ENCODE assay signal across 27 cellular contexts in genomic region chr1:168091063-168091462, GRCh38. TPM values are rescaled to one million over a fixed set of nuclear protein-coding genes. Genes with fewer than 3 reads are reported as not detected.
"Had no signal": no experiment of that assay in that cellular context is flagged by ENCODE, and none has a peak within 500 bp of the region (broad histone marks: within the 10 kb centered on the region; RNA-seq: fewer than 3 reads in every experiment).

No MANE protein-coding gene starts in this region.

- H3K4me1 Mint-ChIP-seq: immature natural killer cell; memory B cell; stimulated activated effector memory CD8-positive, alpha-beta T cell treated with anti-CD3 and anti-CD28 coated beads, Interleukin-12 subunit alpha, Interleukin-12 subunit beta, amount 100 ng/mL, for 72 hours had no signal

- H3K9me3 ChIP-seq: gastroesophageal sphincter, heart left ventricle, lower lobe of right lung, neutrophil, psoas muscle, sigmoid colon, stomach, thyroid gland had no signal

- H3K27me3 ChIP-seq: dorsolateral prefrontal cortex, foreskin keratinocyte, gastroesophageal sphincter, heart left ventricle, neutrophil, sigmoid colon, stomach, thyroid gland had no signal

- ATAC-seq: esophagus mucosa; foreskin keratinocyte; gastroesophageal sphincter; heart left ventricle; left ventricle myocardium superior; lower lobe of right lung; psoas muscle; right cardiac atrium; stimulated activated effector memory CD8-positive, alpha-beta T cell treated with anti-CD3 and anti-CD28 coated beads, Interleukin-12 subunit alpha, Interleukin-12 subunit beta, amount 100 ng/mL, for 72 hours had no signal

- H3K27me3 Mint-ChIP-seq: memory B cell had no signal

- H3K9me3 Mint-ChIP-seq: immature natural killer cell; memory B cell; nephron; stimulated activated effector memory CD8-positive, alpha-beta T cell treated with anti-CD3 and anti-CD28 coated beads, Interleukin-12 subunit alpha, Interleukin-12 subunit beta, amount 100 ng/mL, for 72 hours had no signal

- H3K27ac Mint-ChIP-seq: immature natural killer cell; memory B cell; stimulated activated effector memory CD8-positive, alpha-beta T cell treated with anti-CD3 and anti-CD28 coated beads, Interleukin-12 subunit alpha, Interleukin-12 subunit beta, amount 100 ng/mL, for 72 hours had no signal

- H3K4me3 Mint-ChIP-seq: immature natural killer cell; memory B cell; nephron; stimulated activated effector memory CD8-positive, alpha-beta T cell treated with anti-CD3 and anti-CD28 coated beads, Interleukin-12 subunit alpha, Interleukin-12 subunit beta, amount 100 ng/mL, for 72 hours had no signal

- DNase-seq: cortex of kidney; dorsolateral prefrontal cortex; effector CD4-positive, alpha-beta T cell; foreskin keratinocyte; heart left ventricle; hypothalamus; immature natural killer cell; islet precursor cell; kidney glomerular epithelial cell; left ventricle myocardium superior; lower lobe of right lung; psoas muscle; right cardiac atrium; sigmoid colon; stimulated activated CD4-positive, alpha-beta T cell treated with anti-CD3 and anti-CD28 coated beads, Interleukin-2, amount 100 ng/mL, for 24 hours; stimulated activated CD4-positive, alpha-beta T cell treated with anti-CD3 and anti-CD28 coated beads, Interleukin-4, amount 100 ng/mL, for 24 hours; stimulated activated naive CD4-positive, alpha-beta T cell treated with Interleukin-2 at 50 U/mL for 16 hours; stomach; thyroid gland; trophoblast cell had no signal

- H3K4me1 ChIP-seq: foreskin keratinocyte, psoas muscle, thyroid gland had no signal

- H3K36me3 Mint-ChIP-seq: immature natural killer cell; memory B cell; stimulated activated effector memory CD8-positive, alpha-beta T cell treated with anti-CD3 and anti-CD28 coated beads, Interleukin-12 subunit alpha, Interleukin-12 subunit beta, amount 100 ng/mL, for 72 hours had no signal

- H3K36me3 ChIP-seq: lower lobe of right lung, neutrophil, thyroid gland had no signal

- H3K27ac ChIP-seq: epithelial cell of prostate, foreskin keratinocyte, gastroesophageal sphincter, heart left ventricle, lower lobe of right lung, neutrophil, psoas muscle, sigmoid colon, stomach, thyroid gland had no signal

- H3K4me3 ChIP-seq: dorsolateral prefrontal cortex, gastroesophageal sphincter, heart left ventricle, lower lobe of right lung, psoas muscle, sigmoid colon, stomach, thyroid gland had no signal

RNA-seq across cellular contexts. Expression of gene GPR161, which starts 45.7 kb away (rescaled TPM):
- polyA plus RNA-seq: immature natural killer cell had no signal
